ENCODE assay signal across 8 cellular contexts in genomic region chr2:44087714-44088092, GRCh38.
A peak's percentile ranks its signal among the peaks of the same experiment; 100 is the strongest.
DNase-seq lines count a peak whose midpoint lies in the region; ATAC-seq, FAIRE-seq and TF ChIP-seq lines count a peak whose summit lies in the region.

No MANE protein-coding gene starts in this region.

- H3K27me3 ChIP-seq in WERI-Rb-1 (ENCODE audit: insufficient read depth, low read depth, severe bottlenecking) (no peaks in the 10 kb centered on the region), hepatocyte (no peaks in the 10 kb centered on the region), gastrocnemius medialis (no peaks in the 10 kb centered on the region)

- H3K4me1 ChIP-seq in hepatocyte (ENCODE audit: insufficient read depth) (no peaks in the 10 kb centered on the region), gastrocnemius medialis (peaks cover 24 to 34% of the 10 kb centered on the region in 2 donors)

- no peak for TF ChIP-seq POLR2A in gastrocnemius medialis (IDR thresholded peaks at IDR 0.05)

- no peaks in the 10 kb centered on the region for H3K79me2 ChIP-seq in hepatocyte

- FAIRE-seq in GM19239 (lab: Jason Lieb, UNC): peak; percentile 28

- in situ Hi-C loops in gastrocnemius medialis (cut with MboI; ENCODE audit: low sequenced_read_pairs in 4 of 4): loop anchor here in 3 of 4 donors (5.0 to 25.0 kb wide), 3 partner anchors 85 to 200 kb away; partner anchors contain the start of gene SLC3A1 (in 1 of the 3)

- H3K36me3 ChIP-seq in WERI-Rb-1: no peaks in the 10 kb centered on the region
- no peaks in the 10 kb centered on the region for H3K36me3 ChIP-seq in hepatocyte (replicated peaks; ENCODE audit: insufficient read depth, low read depth)
- no peaks in the 10 kb centered on the region for H3K36me3 ChIP-seq in gastrocnemius medialis

- intact Hi-C loops in gastrocnemius medialis (cut with DNase I; ENCODE audit: low total_unique reads): loop anchor here (1.0 to 5.0 kb wide), 6 partner anchors 40 to 390 kb away; partner anchors contain the start of genes CAMKMT, PPM1B and PREPL

- H3K4me2 ChIP-seq in hepatocyte: peak overlapping the region; percentile 78

- TF ChIP-seq CTCF in WERI-Rb-1 (IDR thresholded peaks at IDR 0.05; ENCODE audit: low read depth, low read length) (no peak), hepatocyte (IDR thresholded peaks at IDR 0.05; ENCODE audit: poor library complexity) (no peak), gastrocnemius medialis (IDR thresholded peaks at IDR 0.05 in 4 of 5, conservative IDR thresholded peaks at IDR 0.05 in 1 of 5) (no peak)

- WGBS in hepatocyte (ENCODE audit: low lambda C conversion rate, missing lambda C conversion rate): 24% methylated on average over 4 of the region's 4 CpGs

- no peaks in the 10 kb centered on the region for H3K9me3 ChIP-seq in WERI-Rb-1 (ENCODE audit: severe bottlenecking)
- no peaks in the 10 kb centered on the region for H3K9me3 ChIP-seq in hepatocyte (ENCODE audit: low read depth)
- no peaks in the 10 kb centered on the region for H3K9me3 ChIP-seq in gastrocnemius medialis

- no peaks in the 10 kb centered on the region for H3K9me2 ChIP-seq in hepatocyte (replicated peaks; ENCODE audit: insufficient read depth)

- no peak for DNase-seq in GM19239 (ENCODE audit: insufficient read length, low spot score)
- no peak for DNase-seq in WERI-Rb-1
- DNase-seq in hepatocyte (ENCODE audit: low spot score): peak; percentile 64
- DNase-seq in gastrocnemius medialis: no peak
- DNase-seq in SK-N-DZ (ENCODE audit: low spot score): no peak
- no peak for DNase-seq in NCI-H1694 (lab: John Stamatoyannopoulos, UW)

- H3K4me3 ChIP-seq in WERI-Rb-1 (ENCODE audit: low read depth, low read length) (peak overlapping the region; percentile 40), hepatocyte (peak overlapping the region; percentile 56), gastrocnemius medialis (peak overlapping the region; percentile 42 to 46 (median 44))

- H4K20me1 ChIP-seq in hepatocyte (ENCODE audit: insufficient read depth, poor library complexity, severe bottlenecking): no peaks in the 10 kb centered on the region

- H3K27ac ChIP-seq in WERI-Rb-1 (peak overlapping the region; percentile 22; the same call in 1 of the 2 replicates), hepatocyte (peak overlapping the region; percentile 92), gastrocnemius medialis (peak overlapping the region; percentile 82 to 90 (median 86))

- peak overlapping the region; percentile 75 for H2AFZ ChIP-seq in hepatocyte

- ATAC-seq in gastrocnemius medialis (peak; percentile 7 to 17), HG03439 (IDR thresholded peaks at IDR 0.05; ENCODE audit: unreplicated experiment) (no peak), HG03025 (IDR thresholded peaks at IDR 0.05; ENCODE audit: low FRiP score, unreplicated experiment) (no peak)

Comparison
In these comparisons a context has a peak if more than half of its experiments do, and no peak if none do; other contexts are left out.
1. H3K27ac ChIP-seq: peak in every context shown above with its lines; median percentile 92 in hepatocyte; 86 in gastrocnemius medialis; 22 in WERI-Rb-1.
2. ATAC-seq: peak in gastrocnemius medialis (2 of 2); none in HG03439 (single experiment) and HG03025 (single experiment).
3. Peak in every context shown above with its lines, with median percentiles within 50 percentile points of each other: H3K4me3 ChIP-seq.